ENCODE assay signal across 8 cellular contexts in the genomic region with DNA sequence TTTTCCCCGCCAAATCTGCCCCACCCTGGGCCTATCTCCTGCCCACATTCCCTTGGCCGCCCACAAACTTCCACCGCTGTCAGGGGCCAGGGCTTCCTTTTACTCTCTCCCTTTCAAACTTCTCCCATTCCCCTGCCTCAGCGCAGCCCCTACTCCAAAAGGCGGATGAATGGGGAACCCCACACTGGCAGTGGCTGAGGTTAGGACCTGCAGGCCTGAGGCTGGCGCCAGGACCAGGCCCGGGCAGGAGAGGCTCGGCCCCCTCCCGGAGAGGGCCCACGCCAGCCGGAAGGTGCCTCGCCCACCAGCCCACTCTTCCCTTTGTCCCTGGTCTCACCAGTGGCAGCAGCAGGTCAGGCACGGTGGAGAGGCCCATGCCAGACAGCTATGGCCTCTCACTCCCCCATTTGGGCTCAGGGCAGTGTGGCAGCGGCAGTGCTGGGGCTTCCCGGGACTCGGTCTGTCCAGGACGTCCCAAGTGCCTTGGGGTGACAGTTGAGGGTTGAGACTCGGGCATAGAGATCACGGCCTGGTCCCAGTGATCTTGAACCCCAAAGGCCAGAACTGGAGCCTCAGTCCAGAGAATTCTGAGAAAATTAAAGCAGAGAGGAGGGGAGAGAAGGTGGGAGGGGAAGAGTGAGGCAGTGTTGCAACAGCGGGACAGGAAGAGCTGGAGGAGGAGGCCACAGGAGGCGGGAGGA. TPM values are rescaled to one million over a fixed set of nuclear protein-coding genes. Genes with fewer than 3 reads are reported as not detected.
DNase-seq lines count a peak whose midpoint lies in the region; ATAC-seq and TF ChIP-seq lines count a peak whose summit lies in the region.

A gene (minus strand): TSS at position 638 of the 701 bp plus-strand sequence. CDS start 262 bp downstream, at position 376.

- H3K4me1 Mint-ChIP-seq in activated CD4-positive, alpha-beta memory T cell treated with anti-CD3 and anti-CD28 coated beads for 36 hours (ENCODE audit: low read depth): peaks cover 35% of the 10 kb centered on the region
- H3K4me1 Mint-ChIP-seq in mesothelial cell of epicardium: peaks cover 35% of the 10 kb centered on the region

- no peak within 1 kb of the TSS for H3K27ac Mint-ChIP-seq in activated CD4-positive, alpha-beta memory T cell treated with anti-CD3 and anti-CD28 coated beads for 36 hours
- no peak within 1 kb of the TSS for H3K27ac Mint-ChIP-seq in mesothelial cell of epicardium

- H3K36me3 ChIP-seq in ES-I3 (ENCODE audit: insufficient read depth, low read length): no peaks in the 10 kb centered on the region

- no peaks in the 10 kb centered on the region for H3K27me3 Mint-ChIP-seq in activated CD4-positive, alpha-beta memory T cell treated with anti-CD3 and anti-CD28 coated beads for 36 hours
- no peaks in the 10 kb centered on the region for H3K27me3 Mint-ChIP-seq in mesothelial cell of epicardium (ENCODE audit: low read depth)

- intact Hi-C loops in activated CD4-positive, alpha-beta memory T cell treated with anti-CD3 and anti-CD28 coated beads for 36 hours (cut with micrococcal nuclease): no loop called here

- H3K9me3 Mint-ChIP-seq in activated CD4-positive, alpha-beta memory T cell treated with anti-CD3 and anti-CD28 coated beads for 36 hours: no peaks in the 10 kb centered on the region
- H3K9me3 Mint-ChIP-seq in mesothelial cell of epicardium: no peaks in the 10 kb centered on the region

- CTCF ChIA-PET in activated CD4-positive, alpha-beta memory T cell treated with anti-CD3 and anti-CD28 coated beads for 36 hours (lab: Charles Lee): interaction anchor here (0.9 to 1.2 kb wide), 2 partner anchors 124 to 125 kb away, joined by 3 to 4 read pairs; no protein-coding TSS in a partner anchor

- no peak for ATAC-seq in HG02852 (IDR thresholded peaks at IDR 0.05; ENCODE audit: unreplicated experiment)

- POLR2A ChIA-PET in activated CD4-positive, alpha-beta memory T cell treated with anti-CD3 and anti-CD28 coated beads for 36 hours (lab: Charles Lee): interaction anchor here (0.6 to 1.6 kb wide), 3 partner anchors 21 to 129 kb away, joined by 3 to 6 read pairs (median 4); a partner anchor contains a TSS

- peaks cover 44% of the 10 kb centered on the region for H3K4me1 ChIP-seq in ES-I3 (ENCODE audit: insufficient read depth, low read length)

- TF ChIP-seq CTCF in LNCaP clone FGC (IDR thresholded peaks at IDR 0.05; ENCODE audit: control insufficient read depth, extremely low read depth, insufficient read depth) (no peak), mesothelial cell of epicardium (IDR thresholded peaks at IDR 0.05; ENCODE audit: unreplicated experiment) (no peak)

- DNase-seq in LNCaP clone FGC (ENCODE audit: low read depth) (no peak), epithelial cell of prostate (ENCODE audit: low read depth, low spot score) (no peak), mesothelial cell of epicardium (ENCODE audit: low spot score in 2 of 2, unreplicated experiment in 2 of 2) (no peak), superior temporal gyrus (ENCODE audit: extremely low spot score) (peak; percentile 31), SHP77 treated with DMSO at 0.1 percent for 48 hours (lab: John Stamatoyannopoulos, UW) (no peak)
- peak; percentile 71 for DNase-seq in activated CD4-positive, alpha-beta memory T cell treated with anti-CD3 and anti-CD28 coated beads for 36 hours

- no peak within 1 kb of the TSS for H3K4me3 Mint-ChIP-seq in activated CD4-positive, alpha-beta memory T cell treated with anti-CD3 and anti-CD28 coated beads for 36 hours
- H3K4me3 Mint-ChIP-seq in mesothelial cell of epicardium: no peak within 1 kb of the TSS

- peak within 1 kb of the TSS; percentile 81 for H3K9ac ChIP-seq in ES-I3 (ENCODE audit: low read depth, low read length)

- no peaks in the 10 kb centered on the region for H3K36me3 Mint-ChIP-seq in activated CD4-positive, alpha-beta memory T cell treated with anti-CD3 and anti-CD28 coated beads for 36 hours
- H3K36me3 Mint-ChIP-seq in mesothelial cell of epicardium: no peaks in the 10 kb centered on the region

- H3K4me3 ChIP-seq in LNCaP clone FGC (ENCODE audit: low read depth, low read length): peak within 1 kb of the TSS; percentile 92

- H3K27ac ChIP-seq in epithelial cell of prostate: peak within 1 kb of the TSS; percentile 98

- no peaks in the 10 kb centered on the region for H3K9me3 ChIP-seq in ES-I3 (ENCODE audit: control insufficient read depth, insufficient read depth, low read length)

RNA-seq across cellular contexts. Expression of the gene that starts here (rescaled TPM):
- 10 to 100 TPM; 47.5 to 49.6 TPM for total RNA-seq in activated CD4-positive, alpha-beta memory T cell treated with anti-CD3 and anti-CD28 coated beads for 36 hours
- total RNA-seq in mesothelial cell of epicardium: 65.4 to 70.4 TPM (median 68.9 TPM) in 3 replicates

Comparison
In these comparisons a context has a peak if more than half of its experiments do, and no peak if none do; other contexts are left out.
1. DNase-seq: peak in activated CD4-positive, alpha-beta memory T cell treated with anti-CD3 and anti-CD28 coated beads for 36 hours (single experiment) and superior temporal gyrus (single experiment); none in LNCaP clone FGC (single experiment), epithelial cell of prostate (single experiment), mesothelial cell of epicardium (0 of 2) and SHP77 treated with DMSO at 0.1 percent for 48 hours (single experiment).